ENCODE assay signal across 9 cellular contexts in genomic region chr15:52083037-52083359, GRCh38. TPM values are rescaled to one million over a fixed set of nuclear protein-coding genes. Genes with fewer than 3 reads are reported as not detected.
DNase-seq lines count a peak whose midpoint lies in the region; ATAC-seq and TF ChIP-seq lines count a peak whose summit lies in the region.
"Not testable (repeated sequence)": the region's sequence is repeated elsewhere in the genome, so short reads cannot be mapped to it uniquely, and the experiment has no call there.
"Had no signal": no experiment of that assay in that cellular context is flagged by ENCODE, and none has a peak within 500 bp of the region (broad histone marks: within the 10 kb centered on the region; RNA-seq: fewer than 3 reads in every experiment).

No MANE protein-coding gene starts in this region.

- H3K27ac Mint-ChIP-seq in activated CD8-positive, alpha-beta T cell treated with anti-CD3 and anti-CD28 coated beads, Interleukin-2, amount 10 ng/mL, durations not matched to agents 7 days and 5 days = peak overlapping the region; percentile 23

- not testable (repeated sequence) for H3K4me3 ChIP-seq in MM.1S (ENCODE audit: low read length)

- TF ChIP-seq CTCF in MM.1S (IDR thresholded peaks at IDR 0.05; ENCODE audit: low read length) = not testable (repeated sequence)

- H3K9me3 ChIP-seq in MM.1S (replicated peaks; ENCODE audit: insufficient read depth, low read length) = not testable (repeated sequence)

- H3K4me2 ChIP-seq in MM.1S (ENCODE audit: low read depth, low read length) = peak overlapping the region; percentile 52; the same call in 1 of the 2 replicates

- H3K4me3 Mint-ChIP-seq in activated CD8-positive, alpha-beta T cell treated with anti-CD3 and anti-CD28 coated beads, Interleukin-2, amount 10 ng/mL, durations not matched to agents 7 days and 5 days = peak overlapping the region; percentile 35

- H3K9ac ChIP-seq in MM.1S (ENCODE audit: low read length) = not testable (repeated sequence)

- H3K36me3 ChIP-seq in MM.1S (replicated peaks; ENCODE audit: insufficient read depth, low read length) = not testable (repeated sequence)

- H3K36me3 Mint-ChIP-seq in activated CD8-positive, alpha-beta T cell treated with anti-CD3 and anti-CD28 coated beads, Interleukin-2, amount 10 ng/mL, durations not matched to agents 7 days and 5 days (ENCODE audit: low read depth) = not testable (repeated sequence)

- peak; percentile 13 for ATAC-seq in GM18867 (IDR thresholded peaks at IDR 0.05; ENCODE audit: unreplicated experiment)
- ATAC-seq in GM19438 (IDR thresholded peaks at IDR 0.05; ENCODE audit: low read depth, unreplicated experiment) = peak; percentile 5
- peak; percentile 20 for ATAC-seq in HG02623 (IDR thresholded peaks at IDR 0.05; ENCODE audit: unreplicated experiment)
- peak; percentile 2 for ATAC-seq in HG03135 (IDR thresholded peaks at IDR 0.05; ENCODE audit: unreplicated experiment)
- ATAC-seq in activated CD8-positive, alpha-beta T cell treated with anti-CD3 and anti-CD28 coated beads, Interleukin-2, amount 10 ng/mL, durations not matched to agents 7 days and 5 days = not testable (repeated sequence)

- not testable (repeated sequence) for H2AFZ ChIP-seq in MM.1S (ENCODE audit: low read length)

- H4K20me1 ChIP-seq in MM.1S (ENCODE audit: insufficient read depth, low read length) = not testable (repeated sequence)

- not testable (repeated sequence) for H3K9me3 Mint-ChIP-seq in activated CD8-positive, alpha-beta T cell treated with anti-CD3 and anti-CD28 coated beads, Interleukin-2, amount 10 ng/mL, durations not matched to agents 7 days and 5 days (ENCODE audit: insufficient read depth)

- peaks cover 22% of the 10 kb centered on the region for H3K4me1 ChIP-seq in MM.1S (ENCODE audit: low read length)

- peaks cover 30% of the 10 kb centered on the region for H3K4me1 Mint-ChIP-seq in activated CD8-positive, alpha-beta T cell treated with anti-CD3 and anti-CD28 coated beads, Interleukin-2, amount 10 ng/mL, durations not matched to agents 7 days and 5 days (ENCODE audit: low read depth)

- not testable (repeated sequence) for H3F3A ChIP-seq in MM.1S (ENCODE audit: insufficient read depth, low read length)

- not testable (repeated sequence) for H3K79me2 ChIP-seq in MM.1S (ENCODE audit: low read length)

- not testable (repeated sequence) for H3K27me3 ChIP-seq in MM.1S (replicated peaks; ENCODE audit: insufficient read depth, low read length)

- DNase-seq in MM.1S; activated CD8-positive, alpha-beta T cell treated with anti-CD3 and anti-CD28 coated beads, Interleukin-2, amount 10 ng/mL, durations not matched to agents 7 days and 5 days: not testable (repeated sequence)
- peak; percentile 29 for DNase-seq in myocyte (ENCODE audit: low read depth)

- not testable (repeated sequence) for H3K9me2 ChIP-seq in MM.1S (replicated peaks; ENCODE audit: insufficient read depth, low read length)

- CTCF ChIA-PET in activated CD8-positive, alpha-beta T cell treated with anti-CD3 and anti-CD28 coated beads, Interleukin-2, amount 10 ng/mL, durations not matched to agents 7 days and 5 days (lab: Charles Lee) = interaction anchor here (0.7 to 3.0 kb wide), 15 partner anchors 8 to 144 kb away, joined by 3 to 15 read pairs (median 4); partner anchors contain the start of gene LEO1

- H3K27me3 Mint-ChIP-seq in activated CD8-positive, alpha-beta T cell treated with anti-CD3 and anti-CD28 coated beads, Interleukin-2, amount 10 ng/mL, durations not matched to agents 7 days and 5 days (ENCODE audit: low read depth) = not testable (repeated sequence)

- POLR2A ChIA-PET in activated CD8-positive, alpha-beta T cell treated with anti-CD3 and anti-CD28 coated beads, Interleukin-2, amount 10 ng/mL, durations not matched to agents 7 days and 5 days (lab: Charles Lee) = interaction anchor here (1.2 to 1.4 kb wide), 2 partner anchors 31 to 63 kb away, joined by 3 to 4 read pairs; no protein-coding TSS in a partner anchor

- peak overlapping the region; percentile 69; the same call in 1 of the 2 replicates for H3K27ac ChIP-seq in MM.1S (ENCODE audit: low read length)

RNA-seq across cellular contexts. Expression of gene BCL2L10, which starts 29.6 kb away (rescaled TPM):
- total RNA-seq in activated CD8-positive, alpha-beta T cell treated with anti-CD3 and anti-CD28 coated beads, Interleukin-2, amount 10 ng/mL, durations not matched to agents 7 days and 5 days = under 1 TPM in 1 of 2 experiments, not detected in 1; 0.26 TPM
- total RNA-seq in myocyte = not detected in 2 replicates
- polyA plus RNA-seq in myocyte (2012) = not detected
- total RNA-seq: H4, OCI-LY7 had no signal
